3 cellular contexts compared by ENCODE assay signal in genomic region chr1:228781801-228782661, GRCh38.
A peak's percentile ranks its signal among the peaks of the same experiment; 100 is the strongest.
TF ChIP-seq lines count a peak whose summit lies in the region.

No MANE protein-coding gene starts in this region.

TF ChIP-seq in HepG2, 621 proteins besides CTCF, POLR2A, EP300 and RAD21 (continues in another document):
- TF ChIP-seq RCOR2 (CRISPR knock-in tag; IDR thresholded peaks at IDR 0.05) (no peak), ZNF512B (CRISPR knock-in tag; IDR thresholded peaks at IDR 0.05; ENCODE audit: borderline replicate concordance) (0 out of 2 replicates have a peak, but pooled peaks have one; percentile 15), ZNF577 (CRISPR knock-in tag; IDR thresholded peaks at IDR 0.05; ENCODE audit: borderline replicate concordance, low read depth) (no peak), SKIL (CRISPR knock-in tag; IDR thresholded peaks at IDR 0.05; ENCODE audit: borderline replicate concordance) (peak; percentile 14; the same call in 1 of the 2 replicates)

TF ChIP-seq in K562, 482 proteins besides CTCF, POLR2A, EP300 and RAD21:
- no peak for TF ChIP-seq PTBP1 (IDR thresholded peaks at IDR 0.05; ENCODE audit: low read depth, low read length)
- no peak for TF ChIP-seq TCF15 (CRISPR knock-in tag; IDR thresholded peaks at IDR 0.05)
- TF ChIP-seq ZBTB2 (IDR thresholded peaks at IDR 0.05) = no peak
- TF ChIP-seq IRF2 (CRISPR knock-in tag; IDR thresholded peaks at IDR 0.05) = peak; percentile 63; the same call in 1 of the 2 replicates
- TF ChIP-seq OTX1 (CRISPR knock-in tag; IDR thresholded peaks at IDR 0.05) = peak; percentile 9; the same call in 1 of the 2 replicates
- no peak for TF ChIP-seq SAP30 (IDR thresholded peaks at IDR 0.05; ENCODE audit: borderline replicate concordance, insufficient read depth, low read depth, low read length, poor library complexity, severe bottlenecking)
- TF ChIP-seq KAT8 (IDR thresholded peaks at IDR 0.05; ENCODE audit: low read depth) = no peak
- no peak for TF ChIP-seq ZNF175 (CRISPR knock-in tag; IDR thresholded peaks at IDR 0.05; ENCODE audit: low read depth)
- no peak for TF ChIP-seq NR2C1 (IDR thresholded peaks at IDR 0.05)
- no peak for TF ChIP-seq NR2C1 (tag; IDR thresholded peaks at IDR 0.05)
- TF ChIP-seq CUX1 (CRISPR knock-in tag; IDR thresholded peaks at IDR 0.05) = no peak
TF ChIP-seq in K562: peak in this region for 2.

TF ChIP-seq in neural cell, 6 proteins besides CTCF, POLR2A, EP300 and RAD21:
- TF ChIP-seq TAF1 (IDR thresholded peaks at IDR 0.05; ENCODE audit: low read depth) (no peak), EZH2 (IDR thresholded peaks at IDR 0.05; ENCODE audit: borderline replicate concordance, insufficient read depth, low read length, poor library complexity, severe bottlenecking) (no peak), SMC3 (conservative IDR thresholded peaks at IDR 0.05; ENCODE audit: poor library complexity) (no peak), POLR2AphosphoS5 (IDR thresholded peaks at IDR 0.05) (no peak), REST (IDR thresholded peaks at IDR 0.05; ENCODE audit: borderline replicate concordance) (no peak), MXI1 (conservative IDR thresholded peaks at IDR 0.05; ENCODE audit: poor library complexity, severe bottlenecking) (no peak)
